ENCODE assay signal across 16 cellular contexts in genomic region chr6:52340603-52340880, GRCh38.
"Had no signal": no experiment of that assay in that cellular context is flagged by ENCODE, and none has a peak within 500 bp of the region (broad histone marks: within the 10 kb centered on the region; RNA-seq: fewer than 3 reads in every experiment).

No MANE protein-coding gene starts in this region.

- H3K27ac Mint-ChIP-seq: activated naive CD8-positive, alpha-beta T cell treated with anti-CD3 and anti-CD28 coated beads, Interleukin-2, amount 50 U/mL, for 24 hours; endodermal cell had no signal

- H3K27me3 Mint-ChIP-seq: activated naive CD8-positive, alpha-beta T cell treated with anti-CD3 and anti-CD28 coated beads, Interleukin-2, amount 50 U/mL, for 24 hours; naive thymus-derived CD8-positive, alpha-beta T cell had no signal

- DNase-seq: activated CD4-positive, CD25-positive, alpha-beta regulatory T cell treated with anti-CD3 and anti-CD28 coated beads, Interleukin-2, amount 50 U/mL, for 72 hours; activated naive CD4-positive, alpha-beta T cell; activated naive CD8-positive, alpha-beta T cell treated with anti-CD3 and anti-CD28 coated beads, Interleukin-2, amount 50 U/mL, for 24 hours; activated T-cell treated with anti-CD3 and anti-CD28 coated beads for 4 hours; endodermal cell; left lung; mammary epithelial cell; naive thymus-derived CD8-positive, alpha-beta T cell; nucleus accumbens; posterior cingulate gyrus; stimulated activated CD4-positive, alpha-beta T cell treated with anti-CD3 and anti-CD28 coated beads, Interleukin-15, amount 100 ng/mL, for 24 hours; stimulated activated CD4-positive, alpha-beta T cell treated with anti-CD3 and anti-CD28 coated beads, Interleukin-4, amount 100 ng/mL, for 1 hour; stimulated activated naive CD4-positive, alpha-beta T cell; tibial artery had no signal

- H3K36me3 Mint-ChIP-seq: naive thymus-derived CD8-positive, alpha-beta T cell had no signal

- ATAC-seq: activated naive CD8-positive, alpha-beta T cell treated with anti-CD3 and anti-CD28 coated beads, Interleukin-2, amount 50 U/mL, for 24 hours; left lung; naive thymus-derived CD8-positive, alpha-beta T cell had no signal

- H3K9me3 ChIP-seq: ascending aorta, left lung, tibial artery, vagina had no signal

- H3K4me1 ChIP-seq: ascending aorta, tibial artery had no signal

- H3K27ac ChIP-seq: ascending aorta, left lung, tibial artery, vagina had no signal

- H3K36me3 ChIP-seq: ascending aorta, left lung, tibial artery, vagina had no signal

- H3K4me3 Mint-ChIP-seq: activated naive CD8-positive, alpha-beta T cell treated with anti-CD3 and anti-CD28 coated beads, Interleukin-2, amount 50 U/mL, for 24 hours; endodermal cell; naive thymus-derived CD8-positive, alpha-beta T cell had no signal

- H3K9me3 Mint-ChIP-seq: activated naive CD8-positive, alpha-beta T cell treated with anti-CD3 and anti-CD28 coated beads, Interleukin-2, amount 50 U/mL, for 24 hours; endodermal cell; naive thymus-derived CD8-positive, alpha-beta T cell had no signal

- H3K27me3 ChIP-seq: ascending aorta, left lung, tibial artery, vagina had no signal

- H3K4me3 ChIP-seq: ascending aorta, left lung, tibial artery, vagina had no signal
